6 cellular contexts compared by ENCODE assay signal in genomic region chr12:52783563-52784316, GRCh38. TPM values are rescaled to one million over a fixed set of nuclear protein-coding genes. Genes with fewer than 3 reads are reported as not detected.
"Had no signal": no experiment of that assay in that cellular context is flagged by ENCODE, and none has a peak within 500 bp of the region (broad histone marks: within the 10 kb centered on the region; RNA-seq: fewer than 3 reads in every experiment).

No MANE protein-coding gene starts in this region.

- DNase-seq: H9, HCEC 1CT, IMR-90 had no signal

- H3K4me3 ChIP-seq: GM23338 had no signal

RNA-seq across cellular contexts. Expression of gene KRT76, which starts 6.6 kb away (rescaled TPM):
- total RNA-seq: GM23338, H1, H9, HT-29, IMR-90 had no signal

RNA-seq across cellular contexts. Expression of gene KRT3, which starts 12.2 kb away (rescaled TPM):
- total RNA-seq: GM23338, H1, H9, HT-29, IMR-90 had no signal

RNA-seq across cellular contexts. Expression of gene KRT4, which starts 30.2 kb away (rescaled TPM):
- total RNA-seq: GM23338, H1, H9, HT-29 had no signal

RNA-seq across cellular contexts. Expression of gene KRT79, which starts 50.4 kb away (rescaled TPM):
- total RNA-seq: H1, H9, HT-29 had no signal
